ENCODE assay signal across 8 cellular contexts in genomic region chr14:99605299-99605961, GRCh38. TPM values are rescaled to one million over a fixed set of nuclear protein-coding genes. Genes with fewer than 3 reads are reported as not detected.
DNase-seq lines count a peak whose midpoint lies in the region; ATAC-seq lines count a peak whose summit lies in the region.

No MANE protein-coding gene starts in this region.

- H3K4me3 ChIP-seq in duodenal mucosa (ENCODE audit: low read depth in 1 of 2, low read length in 2 of 2): peak overlapping the region; percentile 80

- no peaks in the 10 kb centered on the region for H3K27me3 ChIP-seq in duodenal mucosa (ENCODE audit: control insufficient read depth in 1 of 2, insufficient read depth in 2 of 2, low read length in 2 of 2)

- H3K4me1 ChIP-seq in duodenal mucosa (ENCODE audit: control insufficient read depth in 1 of 2, insufficient read depth in 2 of 2, low read length in 2 of 2): peaks cover 33 to 34% of the 10 kb centered on the region in 2 donors

- peak overlapping the region; percentile 71 to 75 for H3K9ac ChIP-seq in duodenal mucosa (ENCODE audit: low read depth in 1 of 2, low read length in 2 of 2)

- ATAC-seq in HG03103 (IDR thresholded peaks at IDR 0.05; ENCODE audit: low read depth, unreplicated experiment): peak; percentile 22

- no peaks in the 10 kb centered on the region for H3K36me3 ChIP-seq in duodenal mucosa (ENCODE audit: control insufficient read depth in 1 of 2, insufficient read depth in 2 of 2, low read length in 2 of 2)

- peak; percentile 33 for DNase-seq in DMS 273 treated with DMSO at 0.1 percent for 48 hours (lab: John Stamatoyannopoulos, UW)
- peak; percentile 90 to 98 for DNase-seq in NCI-H524 (lab: John Stamatoyannopoulos, UW)
- DNase-seq in activated CD4-positive, alpha-beta T cell treated with anti-CD3 and anti-CD28 coated beads, Interleukin-2, amount 50 U/mL, for 48 hours: peak; percentile 73 to 78
- DNase-seq in lung microvascular endothelial cell (ENCODE audit: low read depth in 2 of 2): peak; percentile 66 to 86
- DNase-seq in stimulated activated CD8-positive, alpha-beta memory T cell treated with anti-CD3 and anti-CD28 coated beads, Interleukin-12 subunit alpha, Interleukin-12 subunit beta, amount 100 ng/mL, for 4 hours (ENCODE audit: low read depth): peak; percentile 68
- DNase-seq in SKM-1 treated with dmso at 0.1 percent for 144 hours (lab: John Stamatoyannopoulos, UW; ENCODE audit: unreplicated experiment): no peak

- peak overlapping the region; percentile 81 for H3K27ac ChIP-seq in duodenal mucosa (ENCODE audit: low read depth, low read length)

- no peaks in the 10 kb centered on the region for H3K9me3 ChIP-seq in duodenal mucosa (ENCODE audit: control insufficient read depth in 1 of 2, low read length in 2 of 2)

RNA-seq across cellular contexts. Expression of gene CCDC85C, which starts 1.4 kb away (rescaled TPM):
- total RNA-seq in lung microvascular endothelial cell: 1.6 and 2.8 TPM in 2 replicates

RNA-seq across cellular contexts. Expression of gene HHIPL1, which starts 39.5 kb away (rescaled TPM):
- total RNA-seq in lung microvascular endothelial cell: 0.79 and 1.1 TPM in 2 replicates
